ENCODE assay signal across 8 cellular contexts in genomic region chr15:92914768-92915221, GRCh38. TPM values are rescaled to one million over a fixed set of nuclear protein-coding genes. Genes with fewer than 3 reads are reported as not detected.
DNase-seq lines count a peak whose midpoint lies in the region; ATAC-seq and TF ChIP-seq lines count a peak whose summit lies in the region.

No MANE protein-coding gene starts in this region.

- WGBS in right lobe of liver (ENCODE audit: insufficient coverage, low coverage, low lambda C conversion rate, missing lambda C conversion rate): 41% methylated on average over 4 of the region's 4 CpGs

- peak overlapping the region in 1 of 2 donors; percentile 32 for H3K4me3 ChIP-seq in CD4-positive, alpha-beta memory T cell (ENCODE audit: low read length in 2 of 2)
- H3K4me3 ChIP-seq in right lobe of liver: no peak overlapping the region
- no peak overlapping the region for H3K4me3 ChIP-seq in uterus

- TF ChIP-seq CTCF in right lobe of liver (IDR thresholded peaks at IDR 0.05) (no peak), uterus (IDR thresholded peaks at IDR 0.05) (no peak)

- H3K27ac Mint-ChIP-seq in CD4-positive, alpha-beta memory T cell: peak overlapping the region; percentile 98 to 100 (median 100)
- H3K27ac Mint-ChIP-seq in activated CD4-positive, alpha-beta memory T cell treated with anti-CD3 and anti-CD28 coated beads, Interleukin-2, amount 10 ng/mL, durations not matched to agents 7 days and 5 days: peak overlapping the region; percentile 90

- ATAC-seq in HG02610 (IDR thresholded peaks at IDR 0.05; ENCODE audit: unreplicated experiment) (peak; percentile 65), right lobe of liver (peak in 3 of 4 donors; percentile 43 to 61 (median 48))

- no peaks in the 10 kb centered on the region for H3K9me3 Mint-ChIP-seq in CD4-positive, alpha-beta memory T cell
- no peaks in the 10 kb centered on the region for H3K9me3 Mint-ChIP-seq in activated CD4-positive, alpha-beta memory T cell treated with anti-CD3 and anti-CD28 coated beads, Interleukin-2, amount 10 ng/mL, durations not matched to agents 7 days and 5 days

- peak overlapping the region; percentile 85 to 98 (median 90) for H3K4me3 Mint-ChIP-seq in CD4-positive, alpha-beta memory T cell
- peak overlapping the region; percentile 89 for H3K4me3 Mint-ChIP-seq in activated CD4-positive, alpha-beta memory T cell treated with anti-CD3 and anti-CD28 coated beads, Interleukin-2, amount 10 ng/mL, durations not matched to agents 7 days and 5 days

- H3K9me3 ChIP-seq in CD4-positive, alpha-beta memory T cell (ENCODE audit: control insufficient read depth in 1 of 2, low read length in 2 of 2): no peaks in the 10 kb centered on the region
- no peaks in the 10 kb centered on the region for H3K9me3 ChIP-seq in right lobe of liver
- no peaks in the 10 kb centered on the region for H3K9me3 ChIP-seq in uterus

- H3K27me3 ChIP-seq in CD4-positive, alpha-beta memory T cell (ENCODE audit: insufficient read depth, low read length): no peaks in the 10 kb centered on the region
- H3K27me3 ChIP-seq in right lobe of liver: no peaks in the 10 kb centered on the region
- no peaks in the 10 kb centered on the region for H3K27me3 ChIP-seq in uterus

- CTCF ChIA-PET in CD4-positive, alpha-beta memory T cell (lab: Charles Lee; ENCODE audit: partially characterized antibody): interaction anchor here (1.0 to 11.3 kb wide), 10 partner anchors 9 to 121 kb away, joined by 3 to 205 read pairs (median 6); partner anchors contain the start of gene CHD2
- CTCF ChIA-PET in activated CD4-positive, alpha-beta memory T cell treated with anti-CD3 and anti-CD28 coated beads, Interleukin-2, amount 10 ng/mL, durations not matched to agents 7 days and 5 days (lab: Charles Lee): interaction anchor here (0.6 to 6.4 kb wide), 13 partner anchors 11 to 117 kb away, joined by 3 to 112 read pairs (median 7); partner anchors contain the start of gene CHD2
- CTCF ChIA-PET in HEK293T (lab: Yijun Ruan, JAX): interaction anchor here (0.6 to 5.7 kb wide), 2 partner anchors 33 to 118 kb away, joined by 7 to 31 read pairs; no protein-coding TSS in a partner anchor

- TF ChIP-seq POLR2A in right lobe of liver (IDR thresholded peaks at IDR 0.05): no peak
- no peak for TF ChIP-seq POLR2A in uterus (IDR thresholded peaks at IDR 0.05)

- intact Hi-C loops in CD4-positive, alpha-beta memory T cell (cut with micrococcal nuclease): loop anchor here (1.0 to 2.0 kb wide), 2 partner anchors 8 to 14 kb away; partner anchors contain the start of gene CHD2
- intact Hi-C loops in right lobe of liver (cut with DNase I) (loop anchor here in 1 of 2 donors (5.0 kb wide), 1 partner anchor 112 kb away; no protein-coding TSS in a partner anchor), uterus (cut with DNase I; ENCODE audit: low total_unique reads) (loop anchor here (5.0 kb wide), 1 partner anchor 107 kb away; no protein-coding TSS in a partner anchor)

- peak; percentile 65 to 76 (median 68) for DNase-seq in CD4-positive, alpha-beta memory T cell
- no peak for DNase-seq in activated CD4-positive, alpha-beta memory T cell treated with anti-CD3 and anti-CD28 coated beads, Interleukin-2, amount 10 ng/mL, durations not matched to agents 7 days and 5 days
- DNase-seq in right lobe of liver (no peak), uterus (no peak), NCI-H187 treated with DMSO at 0.1 percent for 48 hours (lab: John Stamatoyannopoulos, UW) (no peak), occipital lobe (lab: John Stamatoyannopoulos, UW) (no peak), HEK293T (ENCODE audit: extremely low spot score) (no peak)

- peaks cover 28 to 57% of the 10 kb centered on the region in 2 donors for H3K36me3 Mint-ChIP-seq in CD4-positive, alpha-beta memory T cell
- peaks cover 65% of the 10 kb centered on the region for H3K36me3 Mint-ChIP-seq in activated CD4-positive, alpha-beta memory T cell treated with anti-CD3 and anti-CD28 coated beads, Interleukin-2, amount 10 ng/mL, durations not matched to agents 7 days and 5 days (ENCODE audit: low read depth)

- POLR2A ChIA-PET in CD4-positive, alpha-beta memory T cell (lab: Charles Lee; ENCODE audit: partially characterized antibody): interaction anchor here (0.9 to 9.5 kb wide), 16 partner anchors 9 to 117 kb away, joined by 3 to 295 read pairs (median 5); partner anchors contain the start of gene CHD2
- POLR2A ChIA-PET in activated CD4-positive, alpha-beta memory T cell treated with anti-CD3 and anti-CD28 coated beads, Interleukin-2, amount 10 ng/mL, durations not matched to agents 7 days and 5 days (lab: Charles Lee): interaction anchor here (0.8 to 11.6 kb wide), 13 partner anchors 10 to 119 kb away, joined by 3 to 413 read pairs (median 23); partner anchors contain the start of gene CHD2
- POLR2A ChIA-PET in HEK293T (lab: Yijun Ruan, JAX): interaction anchor here (0.6 to 4.4 kb wide), 5 partner anchors 11 to 105 kb away, joined by 3 to 42 read pairs (median 13); no protein-coding TSS in a partner anchor

- H3K27me3 Mint-ChIP-seq in CD4-positive, alpha-beta memory T cell: no peaks in the 10 kb centered on the region
- H3K27me3 Mint-ChIP-seq in activated CD4-positive, alpha-beta memory T cell treated with anti-CD3 and anti-CD28 coated beads, Interleukin-2, amount 10 ng/mL, durations not matched to agents 7 days and 5 days: no peaks in the 10 kb centered on the region

- H3K4me1 Mint-ChIP-seq in CD4-positive, alpha-beta memory T cell: peaks cover 64 to 89% (median 77%) of the 10 kb centered on the region in 4 donors
- H3K4me1 Mint-ChIP-seq in activated CD4-positive, alpha-beta memory T cell treated with anti-CD3 and anti-CD28 coated beads, Interleukin-2, amount 10 ng/mL, durations not matched to agents 7 days and 5 days: peaks cover 83% of the 10 kb centered on the region

- peaks cover 96% of the 10 kb centered on the region for H3K4me1 ChIP-seq in CD4-positive, alpha-beta memory T cell (ENCODE audit: insufficient read depth, low read length)
- H3K4me1 ChIP-seq in right lobe of liver (peaks cover 0 to 95% (median 37%) of the 10 kb centered on the region in 4 donors), uterus (no peaks in the 10 kb centered on the region)

- peaks cover 7% of the 10 kb centered on the region for H3K36me3 ChIP-seq in CD4-positive, alpha-beta memory T cell (ENCODE audit: insufficient read depth, low read length)
- H3K36me3 ChIP-seq in right lobe of liver (no peaks in the 10 kb centered on the region), uterus (no peaks in the 10 kb centered on the region)

- H3K27ac ChIP-seq in CD4-positive, alpha-beta memory T cell (ENCODE audit: low read depth, low read length): peak overlapping the region; percentile 82
- H3K27ac ChIP-seq in right lobe of liver (peak overlapping the region; percentile 52 to 99 (median 64)), uterus (peak overlapping the region; percentile 56 to 87)

TF ChIP-seq in HEK293T, 16 proteins besides CTCF, POLR2A, EP300 and RAD21:
- no peak for TF ChIP-seq FOXM1 (IDR thresholded peaks at IDR 0.05; ENCODE audit: borderline replicate concordance)
- TF ChIP-seq FOXA1 (IDR thresholded peaks at IDR 0.05): no peak
- TF ChIP-seq SP1 (IDR thresholded peaks at IDR 0.05): no peak
- no peak for TF ChIP-seq BHLHE40 (IDR thresholded peaks at IDR 0.05; ENCODE audit: borderline replicate concordance)
- TF ChIP-seq L3MBTL2 (conservative IDR thresholded peaks at IDR 0.05): no peak

RNA-seq across cellular contexts. Expression of gene CHD2, which starts 14.7 kb away (rescaled TPM):
- 100 to 1,000 TPM; 340 to 351 TPM for total RNA-seq in CD4-positive, alpha-beta memory T cell
- 100 to 1,000 TPM in 1 of 2 donors, 10 to 100 TPM in 1; 28.4 to 108 TPM for polyA plus RNA-seq in CD4-positive, alpha-beta memory T cell
- total RNA-seq in activated CD4-positive, alpha-beta memory T cell treated with anti-CD3 and anti-CD28 coated beads, Interleukin-2, amount 10 ng/mL, durations not matched to agents 7 days and 5 days: 100 to 1,000 TPM; 141 to 155 TPM
- total RNA-seq in right lobe of liver (10 to 100 TPM; 41.4 to 65.0 (median 56.6) TPM), uterus (100 to 1,000 TPM in 3 of 4 donors, 10 to 100 TPM in 1; 71.0 to 166 (median 152) TPM), occipital lobe (165 TPM)

Comparison
In these comparisons a context has a peak if more than half of its experiments do, and no peak if none do; other contexts are left out.
1. DNase-seq: peak in CD4-positive, alpha-beta memory T cell (5 of 5); none in activated CD4-positive, alpha-beta memory T cell treated with anti-CD3 and anti-CD28 coated beads, Interleukin-2, amount 10 ng/mL, durations not matched to agents 7 days and 5 days (single experiment), right lobe of liver (0 of 3), uterus (0 of 2), NCI-H187 treated with DMSO at 0.1 percent for 48 hours (single experiment), occipital lobe (single experiment) and HEK293T (single experiment).
2. Peak in every context shown above with its lines, with median percentiles within 50 percentile points of each other: H3K27ac ChIP-seq.